Comparison of ENCODE assay signal across 20 cellular contexts in genomic region chr13:32016631-32017030, GRCh38.
"Had no signal": no experiment of that assay in that cellular context is flagged by ENCODE, and none has a peak within 500 bp of the region (broad histone marks: within the 10 kb centered on the region; RNA-seq: fewer than 3 reads in every experiment).

No MANE protein-coding gene starts in this region.

- H3K36me3 Mint-ChIP-seq: naive thymus-derived CD8-positive, alpha-beta T cell; stimulated activated effector memory CD8-positive, alpha-beta T cell treated with anti-CD3 and anti-CD28 coated beads, Interleukin-12 subunit alpha, Interleukin-12 subunit beta, amount 100 ng/mL, for 72 hours had no signal

- H3K4me3 Mint-ChIP-seq: central memory CD8-positive, alpha-beta T cell; effector memory CD8-positive, alpha-beta T cell; naive thymus-derived CD8-positive, alpha-beta T cell; stimulated activated effector memory CD8-positive, alpha-beta T cell treated with anti-CD3 and anti-CD28 coated beads, Interleukin-12 subunit alpha, Interleukin-12 subunit beta, amount 100 ng/mL, for 72 hours had no signal

- H3K27me3 Mint-ChIP-seq: central memory CD8-positive, alpha-beta T cell; effector memory CD8-positive, alpha-beta T cell had no signal

- H3K4me3 ChIP-seq: esophagus muscularis mucosa, heart left ventricle, testis, transverse colon had no signal

- H3K27ac ChIP-seq: epithelial cell of prostate, esophagus muscularis mucosa, heart left ventricle, testis, transverse colon had no signal

- H3K9me3 ChIP-seq: esophagus muscularis mucosa, heart left ventricle, neutrophil, testis, transverse colon had no signal

- H3K4me1 Mint-ChIP-seq: central memory CD8-positive, alpha-beta T cell; naive thymus-derived CD8-positive, alpha-beta T cell; stimulated activated effector memory CD8-positive, alpha-beta T cell treated with anti-CD3 and anti-CD28 coated beads, Interleukin-12 subunit alpha, Interleukin-12 subunit beta, amount 100 ng/mL, for 72 hours had no signal

- H3K4me1 ChIP-seq: testis, transverse colon had no signal

- DNase-seq: cortex of kidney; effector memory CD8-positive, alpha-beta T cell; foreskin melanocyte; heart left ventricle; hypothalamus; mammary epithelial cell; naive thymus-derived CD8-positive, alpha-beta T cell; posterior cingulate gyrus; right cardiac atrium; stimulated activated CD4-positive, alpha-beta T cell treated with anti-CD3 and anti-CD28 coated beads, Interleukin-4, amount 100 ng/mL, for 1 hour; stimulated activated CD8-positive, alpha-beta memory T cell treated with anti-CD3 and anti-CD28 coated beads, Interleukin-4, amount 100 ng/mL, for 48 hours; stimulated activated naive CD8-positive, alpha-beta T cell treated with anti-CD3 and anti-CD28 coated beads, Interleukin-15, Interleukin-2, amounts not matched to agents 100 U/mL and 50 U/mL, for 24 hours; testis; transverse colon had no signal

- ATAC-seq: effector memory CD8-positive, alpha-beta T cell; heart left ventricle; left lobe of liver; naive thymus-derived CD8-positive, alpha-beta T cell; right cardiac atrium; stimulated activated effector memory CD8-positive, alpha-beta T cell treated with anti-CD3 and anti-CD28 coated beads, Interleukin-12 subunit alpha, Interleukin-12 subunit beta, amount 100 ng/mL, for 72 hours; stimulated activated naive CD8-positive, alpha-beta T cell treated with anti-CD3 and anti-CD28 coated beads, Interleukin-15, Interleukin-2, amounts not matched to agents 100 U/mL and 50 U/mL, for 24 hours had no signal

- H3K36me3 ChIP-seq: esophagus muscularis mucosa, heart left ventricle, neutrophil, transverse colon had no signal

- H3K9me3 Mint-ChIP-seq: central memory CD8-positive, alpha-beta T cell; effector memory CD8-positive, alpha-beta T cell; naive thymus-derived CD8-positive, alpha-beta T cell; stimulated activated effector memory CD8-positive, alpha-beta T cell treated with anti-CD3 and anti-CD28 coated beads, Interleukin-12 subunit alpha, Interleukin-12 subunit beta, amount 100 ng/mL, for 72 hours had no signal

- H3K27me3 ChIP-seq: esophagus muscularis mucosa, heart left ventricle, neutrophil, testis, transverse colon had no signal

- H3K27ac Mint-ChIP-seq: effector memory CD8-positive, alpha-beta T cell; naive thymus-derived CD8-positive, alpha-beta T cell; stimulated activated effector memory CD8-positive, alpha-beta T cell treated with anti-CD3 and anti-CD28 coated beads, Interleukin-12 subunit alpha, Interleukin-12 subunit beta, amount 100 ng/mL, for 72 hours had no signal
